Comparison of ENCODE assay signal across 18 cellular contexts in the genomic region with DNA sequence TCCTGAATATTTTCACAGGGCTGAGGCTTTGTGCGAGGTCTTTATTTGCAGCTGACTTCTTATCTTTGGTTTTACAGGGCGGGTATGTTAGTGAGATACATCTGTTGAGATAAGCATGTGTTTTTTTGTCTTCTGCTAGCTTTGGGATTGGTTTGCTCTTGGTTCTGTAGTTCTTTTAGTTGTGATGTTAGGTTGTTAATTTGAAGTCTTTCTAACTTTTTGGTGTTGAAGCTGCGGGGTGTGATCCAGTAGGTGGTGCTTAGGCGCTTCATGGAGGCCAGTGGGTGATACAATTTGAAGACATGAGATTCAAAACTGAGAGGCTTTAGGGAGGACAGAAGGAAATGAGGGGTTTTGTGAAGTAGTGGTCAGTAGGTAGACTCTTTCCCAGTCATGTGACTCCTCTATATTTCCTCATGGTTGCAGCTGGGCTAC.
A peak's percentile ranks its signal among the peaks of the same experiment; 100 is the strongest.
DNase-seq lines count a peak whose midpoint lies in the region; ATAC-seq and TF ChIP-seq lines count a peak whose summit lies in the region.
"Had no signal": no experiment of that assay in that cellular context is flagged by ENCODE, and none has a peak within 500 bp of the region (broad histone marks: within the 10 kb centered on the region; RNA-seq: fewer than 3 reads in every experiment).

No MANE protein-coding gene starts in this region.

- H3K36me3 ChIP-seq in upper lobe of right lung (no peaks in the 10 kb centered on the region), Karpas-422 (ENCODE audit: insufficient read depth, low read length) (no peaks in the 10 kb centered on the region)
- H3K36me3 ChIP-seq: HAP-1 had no signal

- TF ChIP-seq POLR2A in erythroblast (IDR thresholded peaks at IDR 0.05; ENCODE audit: low read length), result no peak

- no peaks in the 10 kb centered on the region for H3K27me3 ChIP-seq in upper lobe of right lung
- H3K27me3 ChIP-seq in Karpas-422 (ENCODE audit: low read length), result no peaks in the 10 kb centered on the region

- H3K4me3 ChIP-seq in upper lobe of right lung (no peak overlapping the region), Karpas-422 (ENCODE audit: low read length) (no peak overlapping the region)
- H3K4me3 ChIP-seq: HAP-1, PC-9, SK-N-MC had no signal

- H2AFZ ChIP-seq in Karpas-422 (ENCODE audit: low read length), result no peak overlapping the region
- H2AFZ ChIP-seq: PC-9 had no signal

- no peak for TF ChIP-seq CTCF in upper lobe of right lung (IDR thresholded peaks at IDR 0.05)

- H4K20me1 ChIP-seq in Karpas-422 (ENCODE audit: insufficient read depth, low read depth, low read length), result no peaks in the 10 kb centered on the region

- H3K9me3 ChIP-seq in upper lobe of right lung, result no peaks in the 10 kb centered on the region
- no peaks in the 10 kb centered on the region for H3K9me3 ChIP-seq in Karpas-422 (ENCODE audit: low read length)
- H3K9me3 ChIP-seq: HAP-1 had no signal

- H3K9ac ChIP-seq in Karpas-422 (ENCODE audit: low read length), result no peak overlapping the region

- H3K4me1 ChIP-seq in upper lobe of right lung (peaks cover 42% of the 10 kb centered on the region), Karpas-422 (ENCODE audit: low read length) (no peaks in the 10 kb centered on the region)

- H3K27ac ChIP-seq in upper lobe of right lung (peak overlapping the region; percentile 28), Karpas-422 (ENCODE audit: low read length) (no peak overlapping the region)
- H3K27ac ChIP-seq: PC-9, SK-N-MC had no signal

- H3K9me2 ChIP-seq in Karpas-422 (replicated peaks; ENCODE audit: insufficient read depth, low read length), result no peaks in the 10 kb centered on the region

- CTCF ChIA-PET in activated CD4-positive, alpha-beta memory T cell treated with anti-CD3 and anti-CD28 coated beads for 36 hours (lab: Charles Lee), result interaction anchor here (1.2 to 2.5 kb wide), 3 partner anchors 29 to 72 kb away, joined by 5 to 10 read pairs (median 6); no protein-coding TSS in a partner anchor

- POLR2A ChIA-PET in activated CD4-positive, alpha-beta memory T cell treated with anti-CD3 and anti-CD28 coated beads for 36 hours (lab: Charles Lee), result interaction anchor here (1.5 to 2.8 kb wide), 5 partner anchors 11 to 74 kb away, joined by 5 to 18 read pairs (median 10); partner anchors contain the start of gene TNFSF10

- peaks cover 14% of the 10 kb centered on the region for H3K9me3 Mint-ChIP-seq in activated naive CD4-positive, alpha-beta T cell treated with anti-CD3 and anti-CD28 coated beads, Interleukin-2, amount 50 U/mL, for 24 hours
- peaks cover 19% of the 10 kb centered on the region for H3K9me3 Mint-ChIP-seq in activated CD4-positive, alpha-beta memory T cell treated with anti-CD3 and anti-CD28 coated beads for 36 hours

- H3K36me3 Mint-ChIP-seq in activated naive CD4-positive, alpha-beta T cell treated with anti-CD3 and anti-CD28 coated beads, Interleukin-2, amount 50 U/mL, for 24 hours, result peaks cover 13% of the 10 kb centered on the region
- peaks cover 17% of the 10 kb centered on the region for H3K36me3 Mint-ChIP-seq in activated CD4-positive, alpha-beta memory T cell treated with anti-CD3 and anti-CD28 coated beads for 36 hours

- no peaks in the 10 kb centered on the region for H3K79me2 ChIP-seq in Karpas-422 (ENCODE audit: low read length)

- ATAC-seq in upper lobe of right lung, result no peak

- intact Hi-C loops in activated CD4-positive, alpha-beta memory T cell treated with anti-CD3 and anti-CD28 coated beads for 36 hours (cut with micrococcal nuclease), result loop anchor here (10.0 kb wide), 1 partner anchor 164 kb away; the partner anchor contains the start of gene ECT2
- intact Hi-C loops in upper lobe of right lung (cut with DNase I), result loop anchor here (10.0 kb wide), 1 partner anchor 76 kb away; no protein-coding TSS in a partner anchor

- H3K4me2 ChIP-seq in Karpas-422 (ENCODE audit: low read depth, low read length, poor library complexity, severe bottlenecking), result no peak overlapping the region
- H3K4me2 ChIP-seq: PC-9 had no signal

- no peak overlapping the region for H3K4me3 Mint-ChIP-seq in activated naive CD4-positive, alpha-beta T cell treated with anti-CD3 and anti-CD28 coated beads, Interleukin-2, amount 50 U/mL, for 24 hours
- no peak overlapping the region for H3K4me3 Mint-ChIP-seq in activated CD4-positive, alpha-beta memory T cell treated with anti-CD3 and anti-CD28 coated beads for 36 hours

- peaks cover 88% of the 10 kb centered on the region for H3K4me1 Mint-ChIP-seq in activated naive CD4-positive, alpha-beta T cell treated with anti-CD3 and anti-CD28 coated beads, Interleukin-2, amount 50 U/mL, for 24 hours
- H3K4me1 Mint-ChIP-seq in activated CD4-positive, alpha-beta memory T cell treated with anti-CD3 and anti-CD28 coated beads for 36 hours (ENCODE audit: low read depth), result peaks cover 76% of the 10 kb centered on the region

- H3K27me3 Mint-ChIP-seq in activated naive CD4-positive, alpha-beta T cell treated with anti-CD3 and anti-CD28 coated beads, Interleukin-2, amount 50 U/mL, for 24 hours, result no peaks in the 10 kb centered on the region
- peaks cover 6% of the 10 kb centered on the region for H3K27me3 Mint-ChIP-seq in activated CD4-positive, alpha-beta memory T cell treated with anti-CD3 and anti-CD28 coated beads for 36 hours

- peak overlapping the region; percentile 65 for H3K27ac Mint-ChIP-seq in activated naive CD4-positive, alpha-beta T cell treated with anti-CD3 and anti-CD28 coated beads, Interleukin-2, amount 50 U/mL, for 24 hours
- H3K27ac Mint-ChIP-seq in activated CD4-positive, alpha-beta memory T cell treated with anti-CD3 and anti-CD28 coated beads for 36 hours, result peak overlapping the region; percentile 49

- DNase-seq in activated naive CD4-positive, alpha-beta T cell treated with anti-CD3 and anti-CD28 coated beads, Interleukin-2, amount 50 U/mL, for 16 hours, result no peak
- DNase-seq in activated CD4-positive, alpha-beta memory T cell treated with anti-CD3 and anti-CD28 coated beads for 36 hours, result no peak
- DNase-seq in erythroblast (lab: John Stamatoyannopoulos, UW), result peak; percentile 20 to 66
- DNase-seq in upper lobe of right lung, result no peak
- no peak for DNase-seq in NK-92 treated with Interleukin-12 subunit alpha and Interleukin-12 subunit beta, amount 100 ng/mL, for 24 hours (lab: John Stamatoyannopoulos, UW)
- DNase-seq in Karpas-422, result no peak
- no peak for DNase-seq in islet precursor cell
- DNase-seq: activated CD4-positive, CD25-positive, alpha-beta regulatory T cell; activated T-cell treated with anti-CD3 and anti-CD28 coated beads, Interleukin-2, amount 50 U/mL, for 48 hours; dermis blood vessel endothelial cell; NCI-H2081; NCI-H524 treated with DMSO at 0.1 percent for 48 hours; nucleus accumbens; PC-9; stimulated activated CD4-positive, alpha-beta T cell treated with anti-CD3 and anti-CD28 coated beads, Interleukin-4, amount 100 ng/mL, for 24 hours had no signal

Comparison
In these comparisons a context has a peak if more than half of its experiments do, and no peak if none do; other contexts are left out.
1. DNase-seq: peak in erythroblast (2 of 2); none in activated naive CD4-positive, alpha-beta T cell treated with anti-CD3 and anti-CD28 coated beads, Interleukin-2, amount 50 U/mL, for 16 hours (single experiment), activated CD4-positive, alpha-beta memory T cell treated with anti-CD3 and anti-CD28 coated beads for 36 hours (single experiment), upper lobe of right lung (single experiment), NK-92 treated with Interleukin-12 subunit alpha and Interleukin-12 subunit beta, amount 100 ng/mL, for 24 hours (single experiment), Karpas-422 (single experiment) and islet precursor cell (single experiment).